ENCODE assay signal across 16 cellular contexts in the genomic region with DNA sequence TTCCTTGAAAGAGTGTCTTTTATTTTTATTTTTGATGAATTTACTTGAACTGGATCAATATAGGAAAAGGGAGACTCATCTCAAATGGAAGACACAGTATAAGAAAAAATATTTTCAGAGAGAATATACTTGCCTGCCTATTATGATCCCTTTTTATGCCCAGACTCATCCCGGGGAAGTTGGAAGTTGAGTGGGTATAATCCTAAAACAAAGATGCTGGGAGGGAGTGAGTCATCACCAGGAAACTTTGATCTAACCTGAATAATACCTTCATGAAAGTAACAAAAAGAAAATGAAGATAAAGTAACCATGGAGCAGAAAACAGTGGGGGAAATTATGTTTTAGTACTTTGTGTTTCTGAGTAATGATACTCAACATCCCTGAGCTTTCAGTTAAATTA.
"Had no signal": no experiment of that assay in that cellular context is flagged by ENCODE, and none has a peak within 500 bp of the region (broad histone marks: within the 10 kb centered on the region; RNA-seq: fewer than 3 reads in every experiment).

No MANE protein-coding gene starts in this region.

- H3K9me3 ChIP-seq: heart left ventricle, ovary, uterus had no signal

- H3K36me3 ChIP-seq: heart left ventricle, neural progenitor cell, ovary, uterus had no signal

- H3K27ac ChIP-seq: dorsolateral prefrontal cortex, heart left ventricle, neural progenitor cell, ovary, uterus had no signal

- H3K36me3 Mint-ChIP-seq: neural progenitor cell had no signal

- H2AFZ ChIP-seq: neural progenitor cell had no signal

- H3K27me3 ChIP-seq: dorsolateral prefrontal cortex, heart left ventricle, neural progenitor cell, ovary, uterus had no signal

- H3K27ac Mint-ChIP-seq: natural killer cell, neural progenitor cell had no signal

- H3K9ac ChIP-seq: neural progenitor cell had no signal

- DNase-seq: cortex of kidney; dorsolateral prefrontal cortex; effector CD8-positive, alpha-beta T cell; heart left ventricle; hypothalamus; kidney glomerular epithelial cell; mammary epithelial cell; natural killer cell; ovary; right cardiac atrium; small intestine; stimulated activated CD4-positive, alpha-beta T cell treated with anti-CD3 and anti-CD28 coated beads, Interleukin-2, amount 100 ng/mL, for 48 hours; stimulated activated naive CD4-positive, alpha-beta T cell treated with Interleukin-2 at 50 U/mL for 16 hours; trophoblast cell; uterus had no signal

- H3K4me3 Mint-ChIP-seq: natural killer cell, neural progenitor cell had no signal

- H3K4me1 Mint-ChIP-seq: natural killer cell had no signal

- ATAC-seq: heart left ventricle, natural killer cell, right cardiac atrium had no signal

- H3K4me2 ChIP-seq: neural progenitor cell had no signal

- H3K4me3 ChIP-seq: neural progenitor cell had no signal

- H3K4me1 ChIP-seq: heart left ventricle, neural progenitor cell, uterus had no signal
